Comparison of ENCODE assay signal across 9 cellular contexts in the genomic region with DNA sequence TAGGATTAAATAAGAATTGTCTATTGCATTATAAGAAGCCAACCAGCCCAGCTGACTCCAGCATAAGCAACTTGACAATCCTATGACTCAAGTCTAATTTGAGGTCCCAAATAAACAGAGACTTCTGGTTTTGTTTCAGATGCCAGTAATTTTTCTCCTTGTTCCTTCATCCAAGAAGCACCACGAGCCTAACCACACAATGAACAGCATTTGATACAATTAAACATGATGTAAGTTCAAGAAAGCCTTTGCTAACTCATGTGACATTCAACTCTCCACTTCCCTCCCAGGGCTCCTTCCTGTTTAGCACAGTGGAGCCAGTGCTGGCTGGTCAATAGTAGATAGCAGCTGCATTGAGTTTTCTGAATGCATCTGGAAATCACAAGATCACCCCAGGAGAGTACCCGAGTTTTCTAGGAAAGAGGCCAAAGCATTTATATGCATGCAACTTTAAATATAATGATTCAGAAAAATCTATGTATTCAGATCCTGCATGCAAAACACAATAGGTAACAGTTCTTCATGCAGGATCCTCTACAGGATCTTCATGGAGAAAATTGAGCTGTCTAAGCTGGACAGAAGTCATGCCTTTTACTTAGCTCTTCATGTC.
DNase-seq lines count a peak whose midpoint lies in the region; TF ChIP-seq lines count a peak whose summit lies in the region.
"Had no signal": no experiment of that assay in that cellular context is flagged by ENCODE, and none has a peak within 500 bp of the region (broad histone marks: within the 10 kb centered on the region; RNA-seq: fewer than 3 reads in every experiment).

No MANE protein-coding gene starts in this region.

- no peaks in the 10 kb centered on the region for H3K27me3 ChIP-seq in neutrophil

- peak; percentile 74 for DNase-seq in EL
- DNase-seq in MV-4-11 (lab: John Stamatoyannopoulos, UW), result peak; percentile 91
- DNase-seq in dedifferentiated amniotic fluid mesenchymal stem cell (ENCODE audit: extremely low spot score), result peak; percentile 99
- DNase-seq in activated naive CD4-positive, alpha-beta T cell treated with anti-CD3 and anti-CD28 coated beads, Interleukin-2, amount 10 ng/mL, durations not matched to agents 7 days and 5 days, result no peak
- no peak for DNase-seq in activated T-helper 1 cell treated with anti-CD3 and anti-CD28 coated beads, Interleukin-12 subunit alpha, Interleukin-12 subunit beta, Interleukin-2, Interleukin-4 antibody, amounts not matched to agents 30 ng/mL and 10 ng/mL and 1 ng/mL, durations not matched to agents 14 hours and 24 hours and 36 hours (ENCODE audit: low spot score)
- no peak for DNase-seq in activated CD4-positive, CD25-positive, alpha-beta regulatory T cell (lab: John Stamatoyannopoulos, UW)
- no peak for DNase-seq in activated CD4-positive, alpha-beta T cell treated with anti-CD3 and anti-CD28 coated beads, Interleukin-2, amount 50 U/mL, for 4 hours
- DNase-seq: stimulated activated CD4-positive, alpha-beta T cell treated with anti-CD3 and anti-CD28 coated beads, Interleukin-12 subunit alpha, Interleukin-12 subunit beta, amount 100 ng/mL, for 4 hours had no signal

- H3K27me3 Mint-ChIP-seq in activated naive CD4-positive, alpha-beta T cell treated with anti-CD3 and anti-CD28 coated beads, Interleukin-2, amount 10 ng/mL, durations not matched to agents 7 days and 5 days, result no peaks in the 10 kb centered on the region
- no peaks in the 10 kb centered on the region for H3K27me3 Mint-ChIP-seq in activated T-helper 1 cell treated with anti-CD3 and anti-CD28 coated beads, Interleukin-12 subunit alpha, Interleukin-12 subunit beta, Interleukin-2, Interleukin-4 antibody, amounts not matched to agents 30 ng/mL and 10 ng/mL and 1 ng/mL, durations not matched to agents 14 hours and 24 hours and 36 hours (ENCODE audit: insufficient read depth)

- H3K36me3 Mint-ChIP-seq in activated naive CD4-positive, alpha-beta T cell treated with anti-CD3 and anti-CD28 coated beads, Interleukin-2, amount 10 ng/mL, durations not matched to agents 7 days and 5 days, result no peaks in the 10 kb centered on the region
- H3K36me3 Mint-ChIP-seq in activated T-helper 1 cell treated with anti-CD3 and anti-CD28 coated beads, Interleukin-12 subunit alpha, Interleukin-12 subunit beta, Interleukin-2, Interleukin-4 antibody, amounts not matched to agents 30 ng/mL and 10 ng/mL and 1 ng/mL, durations not matched to agents 14 hours and 24 hours and 36 hours (ENCODE audit: low read depth), result no peaks in the 10 kb centered on the region

- H3K27ac Mint-ChIP-seq in activated naive CD4-positive, alpha-beta T cell treated with anti-CD3 and anti-CD28 coated beads, Interleukin-2, amount 10 ng/mL, durations not matched to agents 7 days and 5 days, result no peak overlapping the region
- H3K27ac Mint-ChIP-seq in activated T-helper 1 cell treated with anti-CD3 and anti-CD28 coated beads, Interleukin-12 subunit alpha, Interleukin-12 subunit beta, Interleukin-2, Interleukin-4 antibody, amounts not matched to agents 30 ng/mL and 10 ng/mL and 1 ng/mL, durations not matched to agents 14 hours and 24 hours and 36 hours, result no peak overlapping the region

- TF ChIP-seq CTCF in neutrophil (IDR thresholded peaks at IDR 0.05), result no peak

- H3K4me3 ChIP-seq in neutrophil (ENCODE audit: low read depth in 1 of 2, low read length in 1 of 2), result peak overlapping the region in 1 of 2 experiments; percentile 11

- peak overlapping the region; percentile 80 for H3K27ac ChIP-seq in neutrophil

- no peaks in the 10 kb centered on the region for H3K9me3 Mint-ChIP-seq in activated naive CD4-positive, alpha-beta T cell treated with anti-CD3 and anti-CD28 coated beads, Interleukin-2, amount 10 ng/mL, durations not matched to agents 7 days and 5 days
- H3K9me3 Mint-ChIP-seq in activated T-helper 1 cell treated with anti-CD3 and anti-CD28 coated beads, Interleukin-12 subunit alpha, Interleukin-12 subunit beta, Interleukin-2, Interleukin-4 antibody, amounts not matched to agents 30 ng/mL and 10 ng/mL and 1 ng/mL, durations not matched to agents 14 hours and 24 hours and 36 hours, result no peaks in the 10 kb centered on the region

- peaks cover 58 to 73% of the 10 kb centered on the region in 2 experiments for H3K4me1 ChIP-seq in neutrophil (ENCODE audit: control insufficient read depth in 1 of 2, insufficient read depth in 1 of 2, low read depth in 1 of 2, low read length in 1 of 2)

- no peaks in the 10 kb centered on the region for H3K9me3 ChIP-seq in neutrophil

- no peak overlapping the region for H3K4me3 Mint-ChIP-seq in activated naive CD4-positive, alpha-beta T cell treated with anti-CD3 and anti-CD28 coated beads, Interleukin-2, amount 10 ng/mL, durations not matched to agents 7 days and 5 days
- no peak overlapping the region for H3K4me3 Mint-ChIP-seq in activated T-helper 1 cell treated with anti-CD3 and anti-CD28 coated beads, Interleukin-12 subunit alpha, Interleukin-12 subunit beta, Interleukin-2, Interleukin-4 antibody, amounts not matched to agents 30 ng/mL and 10 ng/mL and 1 ng/mL, durations not matched to agents 14 hours and 24 hours and 36 hours

- H3K36me3 ChIP-seq in neutrophil, result no peaks in the 10 kb centered on the region

- no peaks in the 10 kb centered on the region for H3K4me1 Mint-ChIP-seq in activated naive CD4-positive, alpha-beta T cell treated with anti-CD3 and anti-CD28 coated beads, Interleukin-2, amount 10 ng/mL, durations not matched to agents 7 days and 5 days
- H3K4me1 Mint-ChIP-seq in activated T-helper 1 cell treated with anti-CD3 and anti-CD28 coated beads, Interleukin-12 subunit alpha, Interleukin-12 subunit beta, Interleukin-2, Interleukin-4 antibody, amounts not matched to agents 30 ng/mL and 10 ng/mL and 1 ng/mL, durations not matched to agents 14 hours and 24 hours and 36 hours (ENCODE audit: low read depth), result no peaks in the 10 kb centered on the region

- CTCF ChIA-PET in activated naive CD4-positive, alpha-beta T cell treated with anti-CD3 and anti-CD28 coated beads, Interleukin-2, amount 10 ng/mL, durations not matched to agents 7 days and 5 days (lab: Charles Lee), result no interaction called here

- intact Hi-C loops in activated T-helper 1 cell treated with anti-CD3 and anti-CD28 coated beads, Interleukin-12 subunit alpha, Interleukin-12 subunit beta, Interleukin-2, Interleukin-4 antibody, amounts not matched to agents 30 ng/mL and 10 ng/mL and 1 ng/mL, durations not matched to agents 14 hours and 24 hours and 36 hours (cut with micrococcal nuclease), result no loop called here

Comparison
In these comparisons a context has a peak if more than half of its experiments do, and no peak if none do; other contexts are left out.
1. DNase-seq: peak in EL (single experiment), MV-4-11 (single experiment) and dedifferentiated amniotic fluid mesenchymal stem cell (single experiment); none in activated naive CD4-positive, alpha-beta T cell treated with anti-CD3 and anti-CD28 coated beads, Interleukin-2, amount 10 ng/mL, durations not matched to agents 7 days and 5 days (single experiment), activated T-helper 1 cell treated with anti-CD3 and anti-CD28 coated beads, Interleukin-12 subunit alpha, Interleukin-12 subunit beta, Interleukin-2, Interleukin-4 antibody, amounts not matched to agents 30 ng/mL and 10 ng/mL and 1 ng/mL, durations not matched to agents 14 hours and 24 hours and 36 hours (single experiment), activated CD4-positive, CD25-positive, alpha-beta regulatory T cell (0 of 4) and activated CD4-positive, alpha-beta T cell treated with anti-CD3 and anti-CD28 coated beads, Interleukin-2, amount 50 U/mL, for 4 hours (0 of 2).